Comparison of ENCODE assay signal across 12 cellular contexts in genomic region chr1:17211377-17211776, GRCh38. TPM values are rescaled to one million over a fixed set of nuclear protein-coding genes. Genes with fewer than 3 reads are reported as not detected.
DNase-seq lines count a peak whose midpoint lies in the region; ATAC-seq and TF ChIP-seq lines count a peak whose summit lies in the region.
"Had no signal": no experiment of that assay in that cellular context is flagged by ENCODE, and none has a peak within 500 bp of the region (broad histone marks: within the 10 kb centered on the region; RNA-seq: fewer than 3 reads in every experiment).

No MANE protein-coding gene starts in this region.

- peak overlapping the region; percentile 80 for H2BK5ac ChIP-seq in mesenchymal stem cell (ENCODE audit: low read depth, low read length, poor library complexity, severe bottlenecking)

- no peak overlapping the region for H4K91ac ChIP-seq in mesenchymal stem cell (ENCODE audit: low read length)

- no peaks in the 10 kb centered on the region for H3K36me3 ChIP-seq in BLaER1 treated with 17β-estradiol and CSF1 and Interleukin-3, amounts not matched to agents 10 nM and 100 nM
- no peaks in the 10 kb centered on the region for H3K36me3 ChIP-seq in Loucy (ENCODE audit: insufficient read depth, low read length)
- no peaks in the 10 kb centered on the region for H3K36me3 ChIP-seq in SK-N-MC (ENCODE audit: insufficient read depth, low read length)
- no peaks in the 10 kb centered on the region for H3K36me3 ChIP-seq in mesenchymal stem cell (ENCODE audit: control insufficient read depth in 1 of 2, insufficient read depth in 2 of 2, low read depth in 1 of 2, low read length in 2 of 2)
- no peaks in the 10 kb centered on the region for H3K36me3 ChIP-seq in MM.1S (replicated peaks; ENCODE audit: insufficient read depth, low read length)
- H3K36me3 ChIP-seq: BE2C had no signal

- no peak overlapping the region for H4K8ac ChIP-seq in mesenchymal stem cell (ENCODE audit: low read length)

- peaks cover 47 to 91% (median 87%) of the 10 kb centered on the region in 10 experiments for H3K4me1 ChIP-seq in BLaER1 treated with 17β-estradiol and CSF1 and Interleukin-3, amounts not matched to agents 10 nM and 100 nM
- peaks cover 91% of the 10 kb centered on the region for H3K4me1 ChIP-seq in Loucy (ENCODE audit: insufficient read depth, low read length, poor library complexity, severe bottlenecking)
- peaks cover 71% of the 10 kb centered on the region for H3K4me1 ChIP-seq in mesenchymal stem cell (ENCODE audit: control insufficient read depth, insufficient read depth, low read depth, low read length)
- H3K4me1 ChIP-seq in MM.1S (ENCODE audit: low read length): no peaks in the 10 kb centered on the region
- no peaks in the 10 kb centered on the region for H3K4me1 ChIP-seq in right cardiac atrium (ENCODE audit: control insufficient read depth, insufficient read depth, low read length)
- H3K4me1 ChIP-seq: BE2C had no signal

- no peaks in the 10 kb centered on the region for H3F3A ChIP-seq in Loucy (ENCODE audit: low read depth)
- no peaks in the 10 kb centered on the region for H3F3A ChIP-seq in MM.1S (ENCODE audit: insufficient read depth, low read length)

- peak overlapping the region in 1 of 2 experiments; percentile 13 for H3K4ac ChIP-seq in mesenchymal stem cell (ENCODE audit: low read depth in 1 of 2, low read length in 2 of 2)

- no peaks in the 10 kb centered on the region for H3K79me1 ChIP-seq in mesenchymal stem cell (replicated peaks; ENCODE audit: low read length, poor library complexity, severe bottlenecking)

- peak overlapping the region; percentile 97 for H2AK5ac ChIP-seq in mesenchymal stem cell (ENCODE audit: low read length, severe bottlenecking)

- H3K27me3 ChIP-seq in BLaER1 treated with 17β-estradiol and CSF1 and Interleukin-3, amounts not matched to agents 10 nM and 100 nM: peaks cover 0 to 33% (median 11%) of the 10 kb centered on the region in 11 experiments; a peak in 15 of 22 replicates
- H3K27me3 ChIP-seq in Loucy (ENCODE audit: insufficient read depth, low read length, poor library complexity, severe bottlenecking) (no peaks in the 10 kb centered on the region), mesenchymal stem cell (ENCODE audit: control insufficient read depth in 1 of 2, insufficient read depth in 1 of 2, low read length in 2 of 2) (peaks cover 0 to 83% of the 10 kb centered on the region in 2 experiments), MM.1S (replicated peaks; ENCODE audit: insufficient read depth, low read length) (peaks cover 94% of the 10 kb centered on the region), right cardiac atrium (ENCODE audit: control insufficient read depth, insufficient read depth) (no peaks in the 10 kb centered on the region)
- H3K27me3 ChIP-seq: BE2C had no signal

- H2BK15ac ChIP-seq in mesenchymal stem cell (ENCODE audit: low read depth, poor library complexity, severe bottlenecking): no peak overlapping the region

- H3K9me2 ChIP-seq in Loucy (replicated peaks; ENCODE audit: low read depth, low read length) (no peaks in the 10 kb centered on the region), MM.1S (replicated peaks; ENCODE audit: insufficient read depth, low read length) (no peaks in the 10 kb centered on the region)

- H3K9ac ChIP-seq in BLaER1 treated with 17β-estradiol and CSF1 and Interleukin-3, amounts not matched to agents 10 nM and 100 nM: no peak overlapping the region
- H3K9ac ChIP-seq in Loucy (ENCODE audit: low read depth, low read length, poor library complexity, severe bottlenecking): peak overlapping the region; percentile 73
- H3K9ac ChIP-seq in SK-N-MC (ENCODE audit: insufficient read length): no peak overlapping the region
- H3K9ac ChIP-seq in mesenchymal stem cell (ENCODE audit: low read length): no peak overlapping the region
- no peak overlapping the region for H3K9ac ChIP-seq in MM.1S (ENCODE audit: low read length)

- no peak overlapping the region for H3K14ac ChIP-seq in mesenchymal stem cell (ENCODE audit: low read length in 2 of 2)

- WGBS in mesenchymal stem cell: 86% methylated on average over 4 of the region's 5 CpGs
- 89% methylated on average over 5 of the region's 5 CpGs for WGBS in right cardiac atrium

- no peaks in the 10 kb centered on the region for H3K9me3 ChIP-seq in BLaER1 treated with 17β-estradiol and CSF1 and Interleukin-3, amounts not matched to agents 10 nM and 100 nM (replicated peaks in 1 of 11)
- H3K9me3 ChIP-seq in Loucy (ENCODE audit: insufficient read depth, low read depth, low read length) (no peaks in the 10 kb centered on the region), SK-N-MC (ENCODE audit: low read depth, low read length) (no peaks in the 10 kb centered on the region), mesenchymal stem cell (ENCODE audit: control insufficient read depth, low read length) (no peaks in the 10 kb centered on the region), MM.1S (replicated peaks; ENCODE audit: insufficient read depth, low read length) (no peaks in the 10 kb centered on the region), right cardiac atrium (ENCODE audit: control insufficient read depth, low read length) (no peaks in the 10 kb centered on the region)
- H3K9me3 ChIP-seq: BE2C had no signal

- peak overlapping the region in 1 of 2 experiments; percentile 54 for H3K18ac ChIP-seq in mesenchymal stem cell (ENCODE audit: low read depth in 1 of 2, low read length in 2 of 2)

- H3K4me2 ChIP-seq in BLaER1 treated with 17β-estradiol and CSF1 and Interleukin-3, amounts not matched to agents 10 nM and 100 nM: peak overlapping the region in 9 of 11 experiments; percentile 85 to 97 (median 92); a peak in 17 of 22 replicates
- H3K4me2 ChIP-seq in Loucy (ENCODE audit: low read depth, low read length, poor library complexity, severe bottlenecking) (peak overlapping the region; percentile 90), mesenchymal stem cell (ENCODE audit: low read length, poor library complexity, severe bottlenecking) (no peak overlapping the region), MM.1S (ENCODE audit: low read depth, low read length) (no peak overlapping the region)
- H3K4me2 ChIP-seq: GM23338 had no signal

- no peaks in the 10 kb centered on the region for H3K79me2 ChIP-seq in Loucy (ENCODE audit: insufficient read depth, low read length)
- no peaks in the 10 kb centered on the region for H3K79me2 ChIP-seq in MM.1S (ENCODE audit: low read length)

- H3K4me3 ChIP-seq in BLaER1 treated with 17β-estradiol and CSF1 and Interleukin-3, amounts not matched to agents 10 nM and 100 nM: no peak overlapping the region
- H3K4me3 ChIP-seq in Loucy (ENCODE audit: low read length, poor library complexity, severe bottlenecking): peak overlapping the region; percentile 66
- no peak overlapping the region for H3K4me3 ChIP-seq in SK-N-MC
- H3K4me3 ChIP-seq in mesenchymal stem cell (ENCODE audit: insufficient read depth in 1 of 2, low read depth in 1 of 2, low read length in 2 of 2): no peak overlapping the region
- H3K4me3 ChIP-seq in MM.1S (ENCODE audit: low read length): no peak overlapping the region
- no peak overlapping the region for H3K4me3 ChIP-seq in right cardiac atrium (ENCODE audit: low read length)
- H3K4me3 ChIP-seq: GM23338 had no signal

- H4K20me1 ChIP-seq in BLaER1 treated with 17β-estradiol and CSF1 and Interleukin-3, amounts not matched to agents 10 nM and 100 nM: peaks cover 0 to 14% (median 0%) of the 10 kb centered on the region in 11 experiments; a peak in 3 of 22 replicates
- H4K20me1 ChIP-seq in Loucy (ENCODE audit: insufficient read depth, low read length, poor library complexity, severe bottlenecking) (no peaks in the 10 kb centered on the region), MM.1S (ENCODE audit: insufficient read depth, low read length) (no peaks in the 10 kb centered on the region)

- H2AFZ ChIP-seq in Loucy (ENCODE audit: low read length) (no peak overlapping the region), mesenchymal stem cell (ENCODE audit: low read depth, low read length) (no peak overlapping the region), MM.1S (ENCODE audit: low read length) (no peak overlapping the region)
- H2AFZ ChIP-seq: GM23338 had no signal

- TF ChIP-seq CTCF in Loucy (conservative IDR thresholded peaks at IDR 0.05; ENCODE audit: low read length): no peak
- TF ChIP-seq CTCF in MM.1S (IDR thresholded peaks at IDR 0.05; ENCODE audit: low read length): no peak

- DNase-seq in SK-N-MC (ENCODE audit: low read depth, low spot score) (no peak), mesenchymal stem cell (no peak), MM.1S (no peak), right cardiac atrium (no peak)
- DNase-seq in stimulated activated CD4-positive, alpha-beta T cell treated with anti-CD3 and anti-CD28 coated beads, Interleukin-15, amount 100 ng/mL, for 24 hours: no peak
- DNase-seq: BE2C, GF-D8, H7 had no signal

- peak overlapping the region in 1 of 2 experiments; percentile 46 for H2BK12ac ChIP-seq in mesenchymal stem cell (ENCODE audit: low read length in 2 of 2)

- intact Hi-C loops in right cardiac atrium (cut with DNase I): no loop called here

- no peak overlapping the region for H2BK120ac ChIP-seq in mesenchymal stem cell (ENCODE audit: low read depth, low read length)

- no peak overlapping the region for H3K27ac ChIP-seq in BLaER1 treated with 17β-estradiol and CSF1 and Interleukin-3, amounts not matched to agents 10 nM and 100 nM
- H3K27ac ChIP-seq in SK-N-MC: peak overlapping the region; percentile 86; the same call in 1 of the 2 replicates
- peak overlapping the region; percentile 95 for H3K27ac ChIP-seq in mesenchymal stem cell (ENCODE audit: low read length, poor library complexity, severe bottlenecking)
- no peak overlapping the region for H3K27ac ChIP-seq in MM.1S (ENCODE audit: low read length)
- H3K27ac ChIP-seq in right cardiac atrium (ENCODE audit: low read length): no peak overlapping the region

- H3K23ac ChIP-seq in mesenchymal stem cell (ENCODE audit: low read length in 2 of 2): no peak overlapping the region

- ATAC-seq in right cardiac atrium: no peak

RNA-seq across cellular contexts. Expression of gene PADI1, which starts 6.4 kb away (rescaled TPM):
- 0.03 TPM for polyA plus RNA-seq in mesenchymal stem cell (2013, experiment 1 of 2)
- polyA plus RNA-seq in mesenchymal stem cell (2013, experiment 2 of 2): 0.10 TPM
- total RNA-seq in right cardiac atrium: not detected
- polyA plus RNA-seq in right cardiac atrium: not detected
- polyA plus RNA-seq: AG04450 had no signal

RNA-seq across cellular contexts. Expression of gene PADI3, which starts 37.5 kb away (rescaled TPM):
- not detected for polyA plus RNA-seq in mesenchymal stem cell (2013, experiment 1 of 2)
- polyA plus RNA-seq in mesenchymal stem cell (2013, experiment 2 of 2): 0.01 TPM
- total RNA-seq in right cardiac atrium: not detected
- not detected for polyA plus RNA-seq in right cardiac atrium

Comparison
In these comparisons a context has a peak if more than half of its experiments do, and no peak if none do; other contexts are left out.
1. H3K27ac ChIP-seq: peak in SK-N-MC (single experiment) and mesenchymal stem cell (single experiment); none in BLaER1 treated with 17β-estradiol and CSF1 and Interleukin-3, amounts not matched to agents 10 nM and 100 nM (0 of 11), MM.1S (single experiment) and right cardiac atrium (single experiment).
2. H3K4me2 ChIP-seq: peak in BLaER1 treated with 17β-estradiol and CSF1 and Interleukin-3, amounts not matched to agents 10 nM and 100 nM (9 of 11) and Loucy (single experiment); none in mesenchymal stem cell (single experiment) and MM.1S (single experiment).